In the genomic region with DNA sequence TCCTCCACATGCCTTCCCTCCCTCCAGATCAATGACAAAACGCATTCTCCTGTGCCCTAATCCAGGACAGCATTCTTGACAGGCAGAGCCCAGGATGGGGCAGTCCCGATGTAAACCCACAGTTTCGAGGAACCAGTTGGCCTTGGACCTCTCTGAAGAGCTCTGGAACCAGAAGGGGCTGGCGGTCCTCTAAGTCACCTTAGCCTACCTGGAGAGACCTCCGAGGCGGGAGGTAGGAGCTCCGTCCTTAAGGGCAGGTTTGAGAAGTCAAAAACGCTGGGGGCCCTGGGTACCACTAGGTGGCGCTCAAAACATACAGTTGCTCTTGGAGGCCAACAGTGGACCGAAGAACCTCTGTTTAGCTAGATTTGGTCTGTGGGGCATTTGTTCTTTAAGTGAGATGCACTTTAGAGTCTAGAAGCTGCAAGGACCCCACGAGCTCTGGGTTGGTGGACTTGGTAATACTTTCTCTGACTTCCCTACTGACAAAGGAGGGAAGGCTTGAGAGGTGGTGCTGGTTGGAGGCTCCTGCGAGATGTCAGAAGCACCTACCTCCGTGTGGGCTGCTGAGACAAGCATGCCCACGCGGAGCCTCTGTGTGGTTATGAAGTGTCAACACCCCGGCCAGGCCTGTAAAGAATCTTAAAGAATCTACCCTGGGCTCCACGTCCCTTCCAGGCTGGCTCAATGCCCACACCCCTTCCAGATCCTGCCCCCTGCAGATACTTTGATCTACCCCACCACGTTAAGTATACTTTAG, we compare ENCODE assay signal across 8 cellular contexts.
DNase-seq lines count a peak whose midpoint lies in the region; ATAC-seq and TF ChIP-seq lines count a peak whose summit lies in the region.

No MANE protein-coding gene starts in this region.

- ATAC-seq in HG03175 (IDR thresholded peaks at IDR 0.05; ENCODE audit: unreplicated experiment) (peak; percentile 80), right lobe of liver (peak; percentile 92 to 98 (median 96)), HG02852 (IDR thresholded peaks at IDR 0.05; ENCODE audit: unreplicated experiment) (no peak)

- intact Hi-C loops in activated CD4-positive, alpha-beta T cell treated with anti-CD3 and anti-CD28 coated beads, Interleukin-2, amount 10 ng/mL, durations not matched to agents 24 days and 14 days (cut with micrococcal nuclease): loop anchor here (1.0 to 10.0 kb wide), 8 partner anchors 75 to 671 kb away; partner anchors contain the start of gene CHST11
- intact Hi-C loops in right lobe of liver (cut with DNase I): no loop called here

- no peak for TF ChIP-seq POLR2A in right lobe of liver (IDR thresholded peaks at IDR 0.05)

- TF ChIP-seq CTCF in coronary artery (IDR thresholded peaks at IDR 0.05) (peak; percentile 80), right lobe of liver (IDR thresholded peaks at IDR 0.05) (peak; percentile 90 to 98 (median 93))

- no peaks in the 10 kb centered on the region for H3K27me3 ChIP-seq in right lobe of liver

- no peak overlapping the region for H3K4me3 Mint-ChIP-seq in activated CD4-positive, alpha-beta T cell treated with anti-CD3 and anti-CD28 coated beads, Interleukin-2, amount 10 ng/mL, durations not matched to agents 24 days and 14 days

- H3K9me3 Mint-ChIP-seq in activated CD4-positive, alpha-beta T cell treated with anti-CD3 and anti-CD28 coated beads, Interleukin-2, amount 10 ng/mL, durations not matched to agents 24 days and 14 days: peaks cover 4% of the 10 kb centered on the region

- no peaks in the 10 kb centered on the region for H3K36me3 ChIP-seq in right lobe of liver

- H3K27me3 Mint-ChIP-seq in activated CD4-positive, alpha-beta T cell treated with anti-CD3 and anti-CD28 coated beads, Interleukin-2, amount 10 ng/mL, durations not matched to agents 24 days and 14 days: peaks cover 10% of the 10 kb centered on the region

- peaks cover 0 to 3% (median 0%) of the 10 kb centered on the region in 4 donors for H3K4me1 ChIP-seq in right lobe of liver

- peaks cover 17% of the 10 kb centered on the region for H3K4me1 Mint-ChIP-seq in activated CD4-positive, alpha-beta T cell treated with anti-CD3 and anti-CD28 coated beads, Interleukin-2, amount 10 ng/mL, durations not matched to agents 24 days and 14 days

- H3K4me3 ChIP-seq in coronary artery: peak overlapping the region; percentile 35
- no peak overlapping the region for H3K4me3 ChIP-seq in right lobe of liver

- H3K27ac ChIP-seq in coronary artery: no peak overlapping the region
- H3K27ac ChIP-seq in right lobe of liver: no peak overlapping the region

- 13% methylated on average over 11 of the region's 18 CpGs for WGBS in right lobe of liver (ENCODE audit: insufficient coverage, low coverage, low lambda C conversion rate, missing lambda C conversion rate)

- H3K36me3 Mint-ChIP-seq in activated CD4-positive, alpha-beta T cell treated with anti-CD3 and anti-CD28 coated beads, Interleukin-2, amount 10 ng/mL, durations not matched to agents 24 days and 14 days (ENCODE audit: low read depth): peaks cover 4% of the 10 kb centered on the region

- DNase-seq in EH (ENCODE audit: low read depth): peak; percentile 77
- peak; percentile 43 to 88 for DNase-seq in NCI-H526 (lab: John Stamatoyannopoulos, UW)
- DNase-seq in activated CD4-positive, alpha-beta T cell treated with anti-CD3 and anti-CD28 coated beads, Interleukin-2, amount 10 ng/mL, durations not matched to agents 24 days and 14 days: peak; percentile 94
- DNase-seq in coronary artery (ENCODE audit: low spot score): peak; percentile 83
- DNase-seq in right lobe of liver: peak; percentile 71 to 81 (median 71)
- peak; percentile 61 to 71 (median 61) for DNase-seq in stimulated activated CD4-positive, alpha-beta T cell treated with anti-CD3 and anti-CD28 coated beads, TNF-alpha, amount 100 ng/mL, for 1 hour (ENCODE audit: low read depth in 3 of 3, low spot score in 1 of 3)

- peak overlapping the region; percentile 18 for H3K27ac Mint-ChIP-seq in activated CD4-positive, alpha-beta T cell treated with anti-CD3 and anti-CD28 coated beads, Interleukin-2, amount 10 ng/mL, durations not matched to agents 24 days and 14 days

- H3K9me3 ChIP-seq in right lobe of liver: no peaks in the 10 kb centered on the region
